ENCODE assay signal across 12 cellular contexts in genomic region chr1:156486421-156487344, GRCh38. TPM values are rescaled to one million over a fixed set of nuclear protein-coding genes. Genes with fewer than 3 reads are reported as not detected.
DNase-seq lines count a peak whose midpoint lies in the region; ATAC-seq and TF ChIP-seq lines count a peak whose summit lies in the region.
"Had no signal": no experiment of that assay in that cellular context is flagged by ENCODE, and none has a peak within 500 bp of the region (broad histone marks: within the 10 kb centered on the region; RNA-seq: fewer than 3 reads in every experiment).

No MANE protein-coding gene starts in this region.

- peak overlapping the region; percentile 21 to 95 (median 84) for H3K27ac Mint-ChIP-seq in CD14-positive monocyte
- H3K27ac Mint-ChIP-seq in natural killer cell treated with Interleukin-12 subunit alpha and Interleukin-12 subunit beta and Interleukin-15 and Interleukin-18, amount 100 ng/mL, for 72 hours = peak overlapping the region; percentile 91 to 98
- no peak overlapping the region for H3K27ac Mint-ChIP-seq in activated T-helper 2 cell treated with anti-CD3 and anti-CD28 coated beads, Interferon-gamma antibody, Interleukin-2, Interleukin-4, amounts not matched to agents 10 μg/mL and 5 μg/mL and 100 μg/mL, durations not matched to agents 14 hours and 24 hours and 36 hours

- no peak for ATAC-seq in natural killer cell treated with Interleukin-12 subunit alpha and Interleukin-12 subunit beta and Interleukin-15 and Interleukin-18, amount 100 ng/mL, for 72 hours
- no peak for ATAC-seq in GM21723 (IDR thresholded peaks at IDR 0.05; ENCODE audit: unreplicated experiment)

- TF ChIP-seq CTCF in CD14-positive monocyte (IDR thresholded peaks at IDR 0.05) (no peak), GM10266 (IDR thresholded peaks at IDR 0.05; ENCODE audit: control insufficient read depth, insufficient read depth, low read depth, missing control alignments) (no peak)

- peaks cover 0 to 1% (median 0%) of the 10 kb centered on the region in 7 donors for H3K9me3 Mint-ChIP-seq in CD14-positive monocyte
- H3K9me3 Mint-ChIP-seq in natural killer cell treated with Interleukin-12 subunit alpha and Interleukin-12 subunit beta and Interleukin-15 and Interleukin-18, amount 100 ng/mL, for 72 hours = no peaks in the 10 kb centered on the region
- H3K9me3 Mint-ChIP-seq in activated T-helper 2 cell treated with anti-CD3 and anti-CD28 coated beads, Interferon-gamma antibody, Interleukin-2, Interleukin-4, amounts not matched to agents 10 μg/mL and 5 μg/mL and 100 μg/mL, durations not matched to agents 14 hours and 24 hours and 36 hours = no peaks in the 10 kb centered on the region
- H3K9me3 Mint-ChIP-seq: activated T-helper 1 cell treated with anti-CD3 and anti-CD28 coated beads, Interleukin-12 subunit alpha, Interleukin-12 subunit beta, Interleukin-2, Interleukin-4 antibody, amounts not matched to agents 30 ng/mL and 10 ng/mL and 1 ng/mL, durations not matched to agents 14 hours and 24 hours and 36 hours; T-helper 1 cell treated with Interleukin-12 subunit alpha and Interleukin-12 subunit beta and Interleukin-4 antibody, amounts not matched to agents 30 μg/mL and 1 μg/mL, for 36 hours had no signal

- intact Hi-C loops in CD14-positive monocyte (cut with micrococcal nuclease) = loop anchor here in 1 of 2 donors (5.0 kb wide), 1 partner anchor 41 kb away; no protein-coding TSS in a partner anchor
- intact Hi-C loops in activated T-helper 2 cell treated with anti-CD3 and anti-CD28 coated beads, Interferon-gamma antibody, Interleukin-2, Interleukin-4, amounts not matched to agents 10 μg/mL and 5 μg/mL and 100 μg/mL, durations not matched to agents 14 hours and 24 hours and 36 hours (cut with micrococcal nuclease) = no loop called here

- no peak for DNase-seq in CD14-positive monocyte (ENCODE audit: low spot score)
- peak; percentile 73 for DNase-seq in H7
- peak in 50 of 58 donors; percentile 14 to 84 (median 56) for DNase-seq in anterior cingulate cortex (lab: John Stamatoyannopoulos, UW)
- DNase-seq in natural killer cell treated with Interleukin-12 subunit alpha and Interleukin-12 subunit beta and Interleukin-15 and Interleukin-18, amount 100 ng/mL, for 72 hours (ENCODE audit: low spot score) = no peak
- no peak for DNase-seq in GM10266 (ENCODE audit: extremely low spot score)
- no peak for DNase-seq in activated T-helper 2 cell treated with anti-CD3 and anti-CD28 coated beads, Interferon-gamma antibody, Interleukin-2, Interleukin-4, amounts not matched to agents 10 μg/mL and 5 μg/mL and 100 μg/mL, durations not matched to agents 14 hours and 24 hours and 36 hours (ENCODE audit: low spot score)
- DNase-seq in GM19238 (ENCODE audit: insufficient read length, low spot score) = no peak
- DNase-seq: NCI-H510A treated with DMSO at 0.1 percent for 48 hours; stimulated activated CD4-positive, alpha-beta T cell treated with anti-CD3 and anti-CD28 coated beads, Interleukin-4, amount 100 ng/mL, for 24 hours had no signal

- peaks cover 97% of the 10 kb centered on the region for H3K4me1 Mint-ChIP-seq in CD14-positive monocyte
- H3K4me1 Mint-ChIP-seq in natural killer cell treated with Interleukin-12 subunit alpha and Interleukin-12 subunit beta and Interleukin-15 and Interleukin-18, amount 100 ng/mL, for 72 hours (ENCODE audit: low read depth in 2 of 2) = peaks cover 67 to 73% of the 10 kb centered on the region in 2 donors
- peaks cover 52% of the 10 kb centered on the region for H3K4me1 Mint-ChIP-seq in activated T-helper 2 cell treated with anti-CD3 and anti-CD28 coated beads, Interferon-gamma antibody, Interleukin-2, Interleukin-4, amounts not matched to agents 10 μg/mL and 5 μg/mL and 100 μg/mL, durations not matched to agents 14 hours and 24 hours and 36 hours (ENCODE audit: low read depth)

- H3K4me3 Mint-ChIP-seq in CD14-positive monocyte = no peak overlapping the region
- H3K4me3 Mint-ChIP-seq in natural killer cell treated with Interleukin-12 subunit alpha and Interleukin-12 subunit beta and Interleukin-15 and Interleukin-18, amount 100 ng/mL, for 72 hours = peak overlapping the region; percentile 81
- H3K4me3 Mint-ChIP-seq in activated T-helper 2 cell treated with anti-CD3 and anti-CD28 coated beads, Interferon-gamma antibody, Interleukin-2, Interleukin-4, amounts not matched to agents 10 μg/mL and 5 μg/mL and 100 μg/mL, durations not matched to agents 14 hours and 24 hours and 36 hours (ENCODE audit: low read depth) = no peak overlapping the region

- peaks cover 0 to 3% (median 0%) of the 10 kb centered on the region in 3 donors for H3K27me3 Mint-ChIP-seq in CD14-positive monocyte (ENCODE audit: low read depth in 3 of 3)
- no peaks in the 10 kb centered on the region for H3K27me3 Mint-ChIP-seq in natural killer cell treated with Interleukin-12 subunit alpha and Interleukin-12 subunit beta and Interleukin-15 and Interleukin-18, amount 100 ng/mL, for 72 hours
- no peaks in the 10 kb centered on the region for H3K27me3 Mint-ChIP-seq in activated T-helper 2 cell treated with anti-CD3 and anti-CD28 coated beads, Interferon-gamma antibody, Interleukin-2, Interleukin-4, amounts not matched to agents 10 μg/mL and 5 μg/mL and 100 μg/mL, durations not matched to agents 14 hours and 24 hours and 36 hours (ENCODE audit: low read depth)

- H3K36me3 Mint-ChIP-seq in CD14-positive monocyte = peaks cover 38 to 45% of the 10 kb centered on the region in 2 donors
- peaks cover 10% of the 10 kb centered on the region for H3K36me3 Mint-ChIP-seq in natural killer cell treated with Interleukin-12 subunit alpha and Interleukin-12 subunit beta and Interleukin-15 and Interleukin-18, amount 100 ng/mL, for 72 hours
- peaks cover 19% of the 10 kb centered on the region for H3K36me3 Mint-ChIP-seq in activated T-helper 2 cell treated with anti-CD3 and anti-CD28 coated beads, Interferon-gamma antibody, Interleukin-2, Interleukin-4, amounts not matched to agents 10 μg/mL and 5 μg/mL and 100 μg/mL, durations not matched to agents 14 hours and 24 hours and 36 hours (ENCODE audit: low read depth)

- no peaks in the 10 kb centered on the region for H3K27me3 ChIP-seq in H7 (ENCODE audit: control insufficient read depth, insufficient read depth, low read length)

- peaks cover 4% of the 10 kb centered on the region for H3K36me3 ChIP-seq in H7 (replicated peaks; ENCODE audit: control insufficient read depth, insufficient read depth, low read length)

- no peak overlapping the region for H3K4me3 ChIP-seq in H7 (ENCODE audit: insufficient read depth, low read depth, low read length)

RNA-seq across cellular contexts. Expression of gene MEF2D, which starts 13.9 kb away (rescaled TPM):
- 1 to 10 TPM; 4.5 to 8.0 TPM for polyA plus RNA-seq in CD14-positive monocyte
- total RNA-seq in H7 (2014; rRNA removed; shearing (Covaris generic)) = 14.2 TPM in 2 replicates
- 10 to 100 TPM; 48.1 to 62.2 TPM for total RNA-seq in natural killer cell treated with Interleukin-12 subunit alpha and Interleukin-12 subunit beta and Interleukin-15 and Interleukin-18, amount 100 ng/mL, for 72 hours
- 37.9 and 42.1 TPM in 2 replicates for total RNA-seq in activated T-helper 2 cell treated with anti-CD3 and anti-CD28 coated beads, Interferon-gamma antibody, Interleukin-2, Interleukin-4, amounts not matched to agents 10 μg/mL and 5 μg/mL and 100 μg/mL, durations not matched to agents 14 hours and 24 hours and 36 hours

Comparison
In these comparisons a context has a peak if more than half of its experiments do, and no peak if none do; other contexts are left out.
1. DNase-seq: peak in H7 (single experiment) and anterior cingulate cortex (50 of 58); none in CD14-positive monocyte (single experiment), natural killer cell treated with Interleukin-12 subunit alpha and Interleukin-12 subunit beta and Interleukin-15 and Interleukin-18, amount 100 ng/mL, for 72 hours (single experiment), GM10266 (single experiment), activated T-helper 2 cell treated with anti-CD3 and anti-CD28 coated beads, Interferon-gamma antibody, Interleukin-2, Interleukin-4, amounts not matched to agents 10 μg/mL and 5 μg/mL and 100 μg/mL, durations not matched to agents 14 hours and 24 hours and 36 hours (single experiment) and GM19238 (single experiment).